Comparison of ENCODE assay signal across 8 cellular contexts in genomic region chr6:99568103-99568933, GRCh38. TPM values are rescaled to one million over a fixed set of nuclear protein-coding genes. Genes with fewer than 3 reads are reported as not detected.
DNase-seq lines count a peak whose midpoint lies in the region; ATAC-seq, FAIRE-seq and TF ChIP-seq lines count a peak whose summit lies in the region.

CCNC (minus strand) TSS chr6:99568660; CDS start chr6:99568527, 133 bp downstream.

- FAIRE-seq in GM19239 (lab: Jason Lieb, UNC): peak; percentile 94

- H3K36me3 ChIP-seq in BE2C: peaks cover 4% of the 10 kb centered on the region; the same call in 1 of the 2 replicates

- H3K4me3 ChIP-seq in BE2C (ENCODE audit: low read depth, low read length): peak within 1 kb of the TSS; percentile 95

- peaks cover 17% of the 10 kb centered on the region for H3K4me1 Mint-ChIP-seq in dendritic cell treated with granulocyte-macrophage colony-stimulating factor and Interleukin-4, amounts not matched to agents 40 ng/mL and 50 ng/mL, for 4 days (ENCODE audit: low read depth)

- peaks cover 12% of the 10 kb centered on the region for H3K36me3 Mint-ChIP-seq in dendritic cell treated with granulocyte-macrophage colony-stimulating factor and Interleukin-4, amounts not matched to agents 40 ng/mL and 50 ng/mL, for 4 days (ENCODE audit: low read depth)

- no peaks in the 10 kb centered on the region for H3K27me3 Mint-ChIP-seq in dendritic cell treated with granulocyte-macrophage colony-stimulating factor and Interleukin-4, amounts not matched to agents 40 ng/mL and 50 ng/mL, for 4 days

- H3K4me1 ChIP-seq in BE2C: peaks cover 4% of the 10 kb centered on the region

- DNase-seq in BE2C (peak; percentile 95), GM19239 (ENCODE audit: insufficient read length, low spot score) (peak; percentile 69), NCI-H526 (lab: John Stamatoyannopoulos, UW) (peak; percentile 92 to 97), left lobe of liver (ENCODE audit: low spot score) (peak; percentile 94)
- peak; percentile 89 for DNase-seq in activated CD4-positive, alpha-beta T cell treated with anti-CD3 and anti-CD28 coated beads, Interleukin-2, amount 50 U/mL, for 1 hour
- DNase-seq in stimulated activated CD4-positive, alpha-beta T cell treated with anti-CD3 and anti-CD28 coated beads, Interleukin-2, amount 100 ng/mL, for 4 hours (ENCODE audit: low read depth): peak; percentile 85

- H3K9me3 Mint-ChIP-seq in dendritic cell treated with granulocyte-macrophage colony-stimulating factor and Interleukin-4, amounts not matched to agents 40 ng/mL and 50 ng/mL, for 4 days: no peaks in the 10 kb centered on the region

- H3K27ac Mint-ChIP-seq in dendritic cell treated with granulocyte-macrophage colony-stimulating factor and Interleukin-4, amounts not matched to agents 40 ng/mL and 50 ng/mL, for 4 days: peak within 1 kb of the TSS; percentile 93

- H3K27me3 ChIP-seq in BE2C: no peaks in the 10 kb centered on the region

- H3K4me3 Mint-ChIP-seq in dendritic cell treated with granulocyte-macrophage colony-stimulating factor and Interleukin-4, amounts not matched to agents 40 ng/mL and 50 ng/mL, for 4 days: peak within 1 kb of the TSS; percentile 90

- H3K9me3 ChIP-seq in BE2C: no peaks in the 10 kb centered on the region

- intact Hi-C loops in dendritic cell treated with granulocyte-macrophage colony-stimulating factor and Interleukin-4, amounts not matched to agents 40 ng/mL and 50 ng/mL, for 4 days (cut with micrococcal nuclease): loop anchor here (2.0 kb wide), 2 partner anchors 48 to 144 kb away; partner anchors contain the start of gene PNISR

- no peak for TF ChIP-seq CTCF in BE2C (IDR thresholded peaks at IDR 0.05; ENCODE audit: low read depth, low read length)

- ATAC-seq in HG03457 (IDR thresholded peaks at IDR 0.05; ENCODE audit: unreplicated experiment): peak; percentile 99
- peak; percentile 99 for ATAC-seq in left lobe of liver

RNA-seq across cellular contexts. Expression of gene CCNC, which starts in this region (rescaled TPM):
- 27.5 TPM for polyA plus RNA-seq in BE2C (2012; ENCODE audit: insufficient read depth, insufficient read length, low read depth)
- 32.3 TPM for total RNA-seq in left lobe of liver

Comparison
In these comparisons a context has a peak if more than half of its experiments do, and no peak if none do; other contexts are left out.
1. Peak in every context shown above with its lines: DNase-seq, ATAC-seq and H3K4me3 ChIP-seq.